6 cellular contexts compared by ENCODE assay signal in genomic region chr11:65557280-65558001, GRCh38.
DNase-seq lines count a peak whose midpoint lies in the region; ATAC-seq lines count a peak whose summit lies in the region.

No MANE protein-coding gene starts in this region.

- peak overlapping the region; percentile 86 for H3K9ac ChIP-seq in adipocyte (ENCODE audit: low read length)
- peak overlapping the region in 1 of 2 donors; percentile 49 for H3K9ac ChIP-seq in mucosa of rectum (ENCODE audit: low read depth in 1 of 2, low read length in 2 of 2)

- H3K36me3 ChIP-seq in adipocyte (ENCODE audit: control insufficient read depth, insufficient read depth, low read length, severe bottlenecking) (no peaks in the 10 kb centered on the region), mucosa of rectum (ENCODE audit: control insufficient read depth in 2 of 2, insufficient read depth in 2 of 2, low read length in 2 of 2) (no peaks in the 10 kb centered on the region)

- H3K9me3 ChIP-seq in adipocyte (ENCODE audit: control insufficient read depth, low read length): no peaks in the 10 kb centered on the region
- H3K9me3 ChIP-seq in mucosa of rectum (ENCODE audit: control insufficient read depth in 2 of 2, low read length in 2 of 2): no peaks in the 10 kb centered on the region

- peak overlapping the region in 1 of 2 donors; percentile 83 for H3K27ac ChIP-seq in mucosa of rectum (ENCODE audit: low read depth in 2 of 2, low read length in 2 of 2)

- H3K4me1 ChIP-seq in adipocyte (ENCODE audit: control insufficient read depth, insufficient read depth, low read length) (peaks cover 46% of the 10 kb centered on the region), mucosa of rectum (ENCODE audit: control insufficient read depth in 2 of 2, insufficient read depth in 2 of 2, low read length in 2 of 2) (peaks cover 32 to 35% of the 10 kb centered on the region in 2 donors)

- ATAC-seq in HG02938 (IDR thresholded peaks at IDR 0.05; ENCODE audit: unreplicated experiment): no peak
- ATAC-seq in HG03025 (IDR thresholded peaks at IDR 0.05; ENCODE audit: low FRiP score, unreplicated experiment): no peak

- H3K4me3 ChIP-seq in adipocyte (ENCODE audit: low read length) (peak overlapping the region; percentile 80), mucosa of rectum (ENCODE audit: low read length in 2 of 2) (peak overlapping the region; percentile 21 to 43)

- peak; percentile 72 for DNase-seq in D341Med (ENCODE audit: low spot score)
- DNase-seq in adipocyte (ENCODE audit: low read depth): no peak
- DNase-seq in activated CD8-positive, alpha-beta memory T cell treated with anti-CD3 and anti-CD28 coated beads, Interleukin-2, amount 50 U/mL, for 48 hours: no peak

- H3K27me3 ChIP-seq in adipocyte (replicated peaks; ENCODE audit: control insufficient read depth, insufficient read depth, low read length): no peaks in the 10 kb centered on the region
- no peaks in the 10 kb centered on the region for H3K27me3 ChIP-seq in mucosa of rectum (ENCODE audit: control insufficient read depth in 2 of 2, insufficient read depth in 2 of 2, low read length in 2 of 2)
